Comparison of ENCODE assay signal across 11 cellular contexts in the genomic region with DNA sequence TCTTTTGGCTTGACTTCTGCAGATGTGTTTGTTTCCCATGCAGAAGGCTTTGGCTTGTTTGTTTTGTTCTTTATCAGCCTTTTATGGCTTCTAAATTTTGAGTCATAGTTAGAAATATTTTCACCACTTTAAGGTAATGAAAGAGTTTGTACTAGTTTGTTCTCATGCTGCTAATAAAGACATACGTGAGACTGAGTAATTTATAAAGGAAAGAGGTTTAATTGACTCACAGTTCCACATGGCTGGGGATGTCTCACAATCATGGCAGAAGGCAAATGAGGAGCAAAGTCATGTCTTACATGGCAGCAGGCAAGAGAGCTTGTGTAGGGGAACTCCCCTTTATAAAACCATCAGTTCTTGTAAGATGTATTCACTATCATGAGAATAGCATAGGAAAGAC. TPM values are rescaled to one million over a fixed set of nuclear protein-coding genes. Genes with fewer than 3 reads are reported as not detected.
DNase-seq lines count a peak whose midpoint lies in the region; ATAC-seq and TF ChIP-seq lines count a peak whose summit lies in the region.
"Not testable (repeated sequence)": the region's sequence is repeated elsewhere in the genome, so short reads cannot be mapped to it uniquely, and the experiment has no call there.
"Had no signal": no experiment of that assay in that cellular context is flagged by ENCODE, and none has a peak within 500 bp of the region (broad histone marks: within the 10 kb centered on the region; RNA-seq: fewer than 3 reads in every experiment).

No MANE protein-coding gene starts in this region.

- not testable (repeated sequence) for TF ChIP-seq CTCF in HEK293 (tag by site-specific recombination; IDR thresholded peaks at IDR 0.05); foreskin keratinocyte (conservative IDR thresholded peaks at IDR 0.05)

- H3K4me3 ChIP-seq in HEK293 (ENCODE audit: low read depth, low read length), result not testable (repeated sequence)

- not testable (repeated sequence) for H3K9me3 ChIP-seq in HEK293 (ENCODE audit: control insufficient read depth, insufficient read depth, low read depth, low read length)

- not testable (repeated sequence) for H3K9me3 Mint-ChIP-seq in T-cell; activated CD8-positive, alpha-beta memory T cell treated with anti-CD3 and anti-CD28 coated beads, Interleukin-2, amount 10 ng/mL, durations not matched to agents 7 days and 5 days (ENCODE audit: low read depth)

- CTCF ChIA-PET in HEK293 (lab: Yijun Ruan, JAX), result interaction anchor here (0.7 kb wide), 1 partner anchor 55 kb away, joined by 5 read pairs; no protein-coding TSS in a partner anchor
- CTCF ChIA-PET in T-cell (lab: Charles Lee), result interaction anchor here (0.6 to 0.8 kb wide), 5 partner anchors 14 to 82 kb away, joined by 3 to 5 read pairs (median 4); no protein-coding TSS in a partner anchor
- CTCF ChIA-PET in activated CD8-positive, alpha-beta memory T cell treated with anti-CD3 and anti-CD28 coated beads, Interleukin-2, amount 10 ng/mL, durations not matched to agents 7 days and 5 days (lab: Charles Lee), result interaction anchor here (0.7 to 1.5 kb wide), 4 partner anchors 8 to 313 kb away, joined by 3 to 5 read pairs (median 4); no protein-coding TSS in a partner anchor

- H3K4me1 Mint-ChIP-seq in T-cell, result peaks cover 2 to 19% (median 8%) of the 10 kb centered on the region in 3 donors
- H3K4me1 Mint-ChIP-seq in activated CD8-positive, alpha-beta memory T cell treated with anti-CD3 and anti-CD28 coated beads, Interleukin-2, amount 10 ng/mL, durations not matched to agents 7 days and 5 days, result not testable (repeated sequence)

- not testable (repeated sequence) for DNase-seq in T-cell; activated CD8-positive, alpha-beta memory T cell treated with anti-CD3 and anti-CD28 coated beads, Interleukin-2, amount 10 ng/mL, durations not matched to agents 7 days and 5 days; stimulated activated naive CD8-positive, alpha-beta T cell treated with anti-CD3 and anti-CD28 coated beads, Interleukin-15, Interleukin-2, amounts not matched to agents 100 U/mL and 50 U/mL, for 24 hours
- DNase-seq in activated naive CD4-positive, alpha-beta T cell treated with Interleukin-2 at 50 U/mL for 16 hours, result peak; percentile 36
- DNase-seq in amniotic epithelial cell (ENCODE audit: low read depth) (peak; percentile 39), foreskin keratinocyte (peak in 1 of 2 donors; percentile 67)

- POLR2A ChIA-PET in HEK293 (lab: Yijun Ruan, JAX) (interaction anchor here (0.6 to 0.7 kb wide), 4 partner anchors 14 to 1226 kb away, joined by 4 to 8 read pairs (median 5); no protein-coding TSS in a partner anchor), T-cell (lab: Charles Lee) (interaction anchor here in 1 of 2 donors (0.6 to 0.7 kb wide), 3 partner anchors 18 to 929 kb away, joined by 3 to 4 read pairs (median 4); no protein-coding TSS in a partner anchor)

- H3K27ac Mint-ChIP-seq in T-cell, result peak overlapping the region; percentile 0 to 19
- H3K27ac Mint-ChIP-seq in activated CD8-positive, alpha-beta memory T cell treated with anti-CD3 and anti-CD28 coated beads, Interleukin-2, amount 10 ng/mL, durations not matched to agents 7 days and 5 days, result peak overlapping the region; percentile 1

- H3K27ac ChIP-seq in HEK293 (ENCODE audit: extremely low read depth, low read depth, low read length), result not testable (repeated sequence)
- H3K27ac ChIP-seq in foreskin keratinocyte, result peak overlapping the region; percentile 31

- not testable (repeated sequence) for H3K27me3 ChIP-seq in foreskin keratinocyte

- H3K4me1 ChIP-seq in HEK293 (ENCODE audit: control insufficient read depth, insufficient read depth, low read length), result not testable (repeated sequence)
- H3K4me1 ChIP-seq in foreskin keratinocyte, result peaks cover 11% of the 10 kb centered on the region

- not testable (repeated sequence) for H3K4me3 Mint-ChIP-seq in T-cell; activated CD8-positive, alpha-beta memory T cell treated with anti-CD3 and anti-CD28 coated beads, Interleukin-2, amount 10 ng/mL, durations not matched to agents 7 days and 5 days

- not testable (repeated sequence) for H3K36me3 ChIP-seq in HEK293 (ENCODE audit: control insufficient read depth in 2 of 2, insufficient read depth in 1 of 2, low read length in 2 of 2)

- not testable (repeated sequence) for ATAC-seq in T-cell (replicated peaks in 1 of 4)
- ATAC-seq in activated CD8-positive, alpha-beta memory T cell treated with anti-CD3 and anti-CD28 coated beads, Interleukin-2, amount 10 ng/mL, durations not matched to agents 7 days and 5 days, result peak; percentile 12
- ATAC-seq in foreskin keratinocyte, result peak; percentile 34
- peak; percentile 40 for ATAC-seq in stimulated activated naive CD8-positive, alpha-beta T cell treated with anti-CD3 and anti-CD28 coated beads, Interleukin-15, Interleukin-2, amounts not matched to agents 100 U/mL and 50 U/mL, for 24 hours

- H3K36me3 Mint-ChIP-seq in T-cell, result not testable (repeated sequence)
- peaks cover 30% of the 10 kb centered on the region for H3K36me3 Mint-ChIP-seq in activated CD8-positive, alpha-beta memory T cell treated with anti-CD3 and anti-CD28 coated beads, Interleukin-2, amount 10 ng/mL, durations not matched to agents 7 days and 5 days

- H3K27me3 Mint-ChIP-seq in T-cell; activated CD8-positive, alpha-beta memory T cell treated with anti-CD3 and anti-CD28 coated beads, Interleukin-2, amount 10 ng/mL, durations not matched to agents 7 days and 5 days: not testable (repeated sequence)

TF ChIP-seq in HEK293, 187 proteins besides CTCF, POLR2A, EP300 and RAD21:
- peak; percentile 14 for TF ChIP-seq SETDB1 (IDR thresholded peaks at IDR 0.05; ENCODE audit: insufficient read length, low read length)

RNA-seq across cellular contexts. Expression of a gene that starts 6.0 kb away (rescaled TPM):
- total RNA-seq in T-cell (10 to 100 TPM; 14.6 to 21.0 (median 18.7) TPM), foreskin keratinocyte (121 and 143 TPM in 2 replicates)
- 10 to 100 TPM; 13.5 to 14.0 TPM for total RNA-seq in activated CD8-positive, alpha-beta memory T cell treated with anti-CD3 and anti-CD28 coated beads, Interleukin-2, amount 10 ng/mL, durations not matched to agents 7 days and 5 days
- polyA plus RNA-seq in foreskin keratinocyte, result 47.6 and 50.7 TPM in 2 replicates
- total RNA-seq: SJCRH30 had no signal

RNA-seq across cellular contexts. Expression of a gene that starts 11.8 kb away (rescaled TPM):
- total RNA-seq in T-cell (100 to 1,000 TPM in 2 of 5 donors, 10 to 100 TPM in 3; 39.9 to 130 (median 94.8) TPM), foreskin keratinocyte (96.4 and 98.1 TPM in 2 replicates)
- 10 to 100 TPM; 62.8 TPM for total RNA-seq in activated CD8-positive, alpha-beta memory T cell treated with anti-CD3 and anti-CD28 coated beads, Interleukin-2, amount 10 ng/mL, durations not matched to agents 7 days and 5 days
- 140 and 153 TPM in 2 replicates for polyA plus RNA-seq in foreskin keratinocyte
- total RNA-seq: H4, IMR-90, SJCRH30 had no signal

RNA-seq across cellular contexts. Expression of a gene that starts 18.8 kb away (rescaled TPM):
- total RNA-seq in T-cell (10 to 100 TPM; 65.4 to 96.1 (median 92.2) TPM), foreskin keratinocyte (38.5 and 39.0 TPM in 2 replicates)
- 10 to 100 TPM; 75.4 to 90.1 TPM for total RNA-seq in activated CD8-positive, alpha-beta memory T cell treated with anti-CD3 and anti-CD28 coated beads, Interleukin-2, amount 10 ng/mL, durations not matched to agents 7 days and 5 days
- 30.9 and 31.0 TPM in 2 replicates for polyA plus RNA-seq in foreskin keratinocyte

RNA-seq across cellular contexts. Expression of a gene that starts 42.7 kb away (rescaled TPM):
- total RNA-seq in T-cell (100 to 1,000 TPM; 193 to 299 (median 279) TPM), foreskin keratinocyte (not detected in 2 replicates)
- total RNA-seq in activated CD8-positive, alpha-beta memory T cell treated with anti-CD3 and anti-CD28 coated beads, Interleukin-2, amount 10 ng/mL, durations not matched to agents 7 days and 5 days, result 100 to 1,000 TPM; 260 to 273 TPM
- polyA plus RNA-seq in foreskin keratinocyte, result not detected in 2 replicates
- total RNA-seq: A673, IMR-90 had no signal
